ENCODE assay signal across 18 cellular contexts in the genomic region with DNA sequence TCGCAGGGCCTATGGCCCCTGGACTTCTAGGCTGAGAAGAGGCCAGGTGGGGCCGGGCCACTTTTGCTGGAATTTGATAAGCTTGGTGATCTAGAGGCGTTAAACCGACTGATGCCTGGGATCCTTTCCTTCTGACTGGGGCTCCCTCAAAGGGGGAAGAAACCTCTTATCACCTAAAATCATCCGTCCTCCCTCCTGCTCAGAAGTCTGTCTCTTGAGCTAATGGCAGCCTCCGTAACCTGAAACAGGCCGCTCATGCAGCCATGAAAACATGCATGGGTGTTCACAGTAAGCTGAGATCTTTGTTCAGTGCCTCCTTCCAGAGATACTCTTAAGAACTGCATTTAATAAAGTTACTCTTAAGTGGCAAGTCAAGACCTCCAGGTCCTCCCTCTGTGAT.
"Had no signal": no experiment of that assay in that cellular context is flagged by ENCODE, and none has a peak within 500 bp of the region (broad histone marks: within the 10 kb centered on the region; RNA-seq: fewer than 3 reads in every experiment).

No MANE protein-coding gene starts in this region.

- H3K27me3 Mint-ChIP-seq: activated CD8-positive, alpha-beta memory T cell treated with anti-CD3 and anti-CD28 coated beads, Interleukin-2, amount 10 ng/mL, durations not matched to agents 7 days and 5 days; dendritic cell treated with granulocyte-macrophage colony-stimulating factor and Interleukin-4, amounts not matched to agents 40 ng/mL and 50 ng/mL, for 4 days had no signal

- H3K27ac Mint-ChIP-seq: activated CD8-positive, alpha-beta memory T cell treated with anti-CD3 and anti-CD28 coated beads, Interleukin-2, amount 10 ng/mL, durations not matched to agents 7 days and 5 days; dendritic cell treated with granulocyte-macrophage colony-stimulating factor and Interleukin-4, amounts not matched to agents 40 ng/mL and 50 ng/mL, for 4 days had no signal

- H3K27me3 ChIP-seq: esophagus squamous epithelium, heart right ventricle, right atrium auricular region, SJSA1, transverse colon had no signal

- ATAC-seq: activated CD8-positive, alpha-beta memory T cell treated with anti-CD3 and anti-CD28 coated beads, Interleukin-2, amount 10 ng/mL, durations not matched to agents 7 days and 5 days; heart right ventricle; left cardiac atrium; lower lobe of right lung; stimulated activated naive CD8-positive, alpha-beta T cell treated with anti-CD3 and anti-CD28 coated beads, Interleukin-15, Interleukin-2, amounts not matched to agents 100 U/mL and 50 U/mL, for 24 hours had no signal

- H3K4me1 ChIP-seq: esophagus squamous epithelium, lower lobe of right lung, prostate gland, right atrium auricular region, transverse colon had no signal

- DNase-seq: activated CD4-positive, alpha-beta T cell treated with anti-CD3 and anti-CD28 coated beads, Interleukin-2, amount 50 U/mL, for 48 hours; activated CD8-positive, alpha-beta memory T cell treated with anti-CD3 and anti-CD28 coated beads, Interleukin-2, amount 10 ng/mL, durations not matched to agents 7 days and 5 days; activated naive CD4-positive, alpha-beta T cell; effector CD8-positive, alpha-beta T cell; esophagus squamous epithelium; heart right ventricle; left cardiac atrium; lower lobe of right lung; stimulated activated naive CD8-positive, alpha-beta T cell treated with anti-CD3 and anti-CD28 coated beads, Interleukin-15, Interleukin-2, amounts not matched to agents 100 U/mL and 50 U/mL, for 24 hours; T-helper 2 cell; transverse colon had no signal

- H3K9me3 ChIP-seq: esophagus squamous epithelium, heart right ventricle, lower lobe of right lung, prostate gland, right atrium auricular region, SJSA1, transverse colon had no signal

- H3K36me3 Mint-ChIP-seq: activated CD8-positive, alpha-beta memory T cell treated with anti-CD3 and anti-CD28 coated beads, Interleukin-2, amount 10 ng/mL, durations not matched to agents 7 days and 5 days had no signal

- H3K4me3 Mint-ChIP-seq: activated CD8-positive, alpha-beta memory T cell treated with anti-CD3 and anti-CD28 coated beads, Interleukin-2, amount 10 ng/mL, durations not matched to agents 7 days and 5 days; dendritic cell treated with granulocyte-macrophage colony-stimulating factor and Interleukin-4, amounts not matched to agents 40 ng/mL and 50 ng/mL, for 4 days had no signal

- H3K4me3 ChIP-seq: esophagus squamous epithelium, heart right ventricle, lower lobe of right lung, prostate gland, right atrium auricular region, SJSA1, skin epidermis, transverse colon had no signal

- FAIRE-seq: endothelial cell of umbilical vein, TTC549 had no signal

- H3K36me3 ChIP-seq: prostate gland, right atrium auricular region had no signal

- H3K9me3 Mint-ChIP-seq: dendritic cell treated with granulocyte-macrophage colony-stimulating factor and Interleukin-4, amounts not matched to agents 40 ng/mL and 50 ng/mL, for 4 days had no signal

- H3K27ac ChIP-seq: esophagus squamous epithelium, heart right ventricle, lower lobe of right lung, prostate gland, right atrium auricular region, SJSA1, skin epidermis, transverse colon had no signal
